Comparison of ENCODE assay signal across 6 cellular contexts in the genomic region with DNA sequence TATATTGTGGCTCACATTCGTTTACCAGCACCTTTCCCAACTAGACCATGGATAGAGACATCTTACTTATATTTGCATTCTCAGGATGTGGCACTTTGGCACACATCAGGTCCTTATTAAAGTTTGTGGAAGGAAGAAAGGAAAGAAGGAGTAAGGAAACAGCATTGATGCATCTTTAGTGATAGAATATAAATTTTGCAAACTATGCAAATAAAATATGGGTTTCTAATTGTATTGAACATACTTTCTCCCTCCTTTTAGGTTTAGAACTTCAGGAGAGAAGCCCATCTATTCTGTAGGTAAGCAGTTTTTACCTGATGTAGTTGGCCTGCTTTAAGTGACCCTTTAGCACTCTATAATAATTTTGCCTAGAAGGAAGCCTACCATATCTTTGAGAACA.
"Had no signal": no experiment of that assay in that cellular context is flagged by ENCODE, and none has a peak within 500 bp of the region (broad histone marks: within the 10 kb centered on the region; RNA-seq: fewer than 3 reads in every experiment).

No MANE protein-coding gene starts in this region.

- DNase-seq: Karpas-422, KBM-7, KG1 had no signal

- H3K9ac ChIP-seq: KMS-11 had no signal

- H3K27ac ChIP-seq: HL-60, KMS-11 had no signal

- H3K4me2 ChIP-seq: KMS-11 had no signal

- FAIRE-seq: HTR-8/SVneo had no signal
